ENCODE assay signal across 21 cellular contexts in the genomic region with DNA sequence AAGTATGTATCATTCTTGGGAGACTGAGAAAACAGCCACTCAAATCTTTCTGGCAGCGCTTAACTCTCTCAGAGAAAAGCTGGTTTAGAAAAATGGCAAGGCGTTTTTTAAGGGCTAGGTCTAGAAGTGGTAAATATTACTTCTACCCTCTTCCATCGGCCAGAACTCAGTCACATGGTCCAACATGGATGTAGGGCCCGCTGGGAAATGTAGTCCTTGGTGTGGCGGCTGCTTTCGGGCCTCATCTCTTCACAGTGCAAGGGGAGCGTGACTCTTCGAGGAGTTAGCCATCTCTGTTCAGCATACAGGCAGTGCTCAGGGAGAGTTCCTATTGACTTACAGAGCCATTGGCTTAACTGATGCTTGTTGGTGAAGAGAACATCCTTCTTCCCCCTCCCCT. TPM values are rescaled to one million over a fixed set of nuclear protein-coding genes. Genes with fewer than 3 reads are reported as not detected.
"Had no signal": no experiment of that assay in that cellular context is flagged by ENCODE, and none has a peak within 500 bp of the region (broad histone marks: within the 10 kb centered on the region; RNA-seq: fewer than 3 reads in every experiment).

No MANE protein-coding gene starts in this region.

- H3K36me3 Mint-ChIP-seq: activated naive CD8-positive, alpha-beta T cell; immature natural killer cell had no signal

- H3K4me1 ChIP-seq: foreskin keratinocyte had no signal

- H3K4me3 Mint-ChIP-seq: activated naive CD8-positive, alpha-beta T cell; immature natural killer cell; nephron; stimulated activated naive CD8-positive, alpha-beta T cell treated with anti-CD3 and anti-CD28 coated beads, Interleukin-15, amount 100 ng/mL, for 72 hours had no signal

- H3K36me3 ChIP-seq: colonic mucosa, prostate gland, upper lobe of left lung had no signal

- H3K9me3 ChIP-seq: colonic mucosa, prostate gland, testis, upper lobe of left lung had no signal

- ATAC-seq: foreskin keratinocyte; right cardiac atrium; stimulated activated naive CD8-positive, alpha-beta T cell treated with anti-CD3 and anti-CD28 coated beads, Interleukin-15, amount 100 ng/mL, for 72 hours had no signal

- DNase-seq: activated CD4-positive, alpha-beta T cell treated with anti-CD3 and anti-CD28 coated beads, Interleukin-2, amount 50 U/mL, for 4 hours; activated CD4-positive, CD25-positive, alpha-beta regulatory T cell treated with anti-CD3 and anti-CD28 coated beads, Interleukin-2, amount 50 U/mL, for 72 hours; activated gamma-delta T cell; activated T-cell treated with anti-CD3 and anti-CD28 coated beads, Interleukin-2, amount 50 U/mL, for 1 hour; amniotic stem cell; colonic mucosa; foreskin keratinocyte; immature natural killer cell; mesenchymal stem cell; occipital lobe; right cardiac atrium; stimulated activated naive CD8-positive, alpha-beta T cell treated with anti-CD3 and anti-CD28 coated beads, Interleukin-15, amount 100 ng/mL, for 72 hours; testis had no signal

- H3K27me3 ChIP-seq: testis had no signal

- H3K9me3 Mint-ChIP-seq: nephron had no signal

- H3K27ac ChIP-seq: colonic mucosa, foreskin keratinocyte, prostate gland, testis, upper lobe of left lung had no signal

- H3K4me3 ChIP-seq: colonic mucosa, prostate gland, smooth muscle cell, testis, upper lobe of left lung had no signal

- H3K27ac Mint-ChIP-seq: activated naive CD8-positive, alpha-beta T cell; immature natural killer cell; nephron; stimulated activated naive CD8-positive, alpha-beta T cell treated with anti-CD3 and anti-CD28 coated beads, Interleukin-15, amount 100 ng/mL, for 72 hours had no signal

RNA-seq across cellular contexts. Expression of a gene that starts 6.3 kb away (rescaled TPM):
- total RNA-seq: cardiac septum, colonic mucosa, endothelial cell of umbilical vein, foreskin keratinocyte, liver, prostate gland, right cardiac atrium, smooth muscle cell, upper lobe of left lung had no signal
- polyA plus RNA-seq: endothelial cell of umbilical vein, foreskin keratinocyte, liver, right cardiac atrium, smooth muscle cell had no signal
